Comparison of ENCODE assay signal across 8 cellular contexts in the genomic region with DNA sequence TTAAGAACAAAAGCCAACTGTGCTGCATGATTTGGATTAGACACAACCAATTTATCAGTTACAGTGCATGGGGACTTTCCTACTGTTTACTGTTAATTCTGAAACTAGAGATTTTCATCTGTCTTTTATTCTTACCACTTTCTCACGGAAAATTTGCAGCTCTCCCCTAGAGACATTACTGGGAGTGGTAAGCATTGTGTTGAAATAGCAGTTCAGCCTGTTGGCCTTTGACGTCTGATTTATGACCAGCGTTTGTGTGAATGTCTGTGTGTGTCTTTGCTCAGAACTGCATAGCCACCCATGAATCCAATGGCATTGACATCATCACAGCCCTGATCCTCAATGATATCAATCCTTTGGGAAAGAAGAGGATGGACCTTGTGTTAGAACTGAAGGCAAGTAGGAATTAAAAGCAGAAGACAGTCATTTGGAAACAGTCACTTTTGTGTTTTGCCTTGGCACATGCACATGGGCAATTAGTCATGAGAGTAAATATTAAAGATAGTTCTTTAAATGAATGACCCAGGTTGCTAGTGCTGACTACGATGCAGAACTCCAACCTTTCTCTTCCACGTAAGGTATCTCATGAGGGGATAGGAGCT.
DNase-seq lines count a peak whose midpoint lies in the region; ATAC-seq and TF ChIP-seq lines count a peak whose summit lies in the region.

No MANE protein-coding gene starts in this region.

- H3K27me3 ChIP-seq in ovary (no peaks in the 10 kb centered on the region), H9 (ENCODE audit: insufficient read depth, low read length) (no peaks in the 10 kb centered on the region), MG63 (no peaks in the 10 kb centered on the region)

- no peak for TF ChIP-seq POLR2A in ovary (IDR thresholded peaks at IDR 0.05)

- H3K36me3 Mint-ChIP-seq in H9 (ENCODE audit: insufficient read depth in 1 of 3, low read depth in 3 of 3), result no peaks in the 10 kb centered on the region

- no peaks in the 10 kb centered on the region for H3K79me1 ChIP-seq in H9 (ENCODE audit: insufficient read depth, low read depth, low read length, poor library complexity, severe bottlenecking)

- no peak overlapping the region for H3K4ac ChIP-seq in H9 (ENCODE audit: low read depth, low read length)

- H2AFZ ChIP-seq in H9 (ENCODE audit: low read length), result no peak overlapping the region

- no peaks in the 10 kb centered on the region for H3K27me3 Mint-ChIP-seq in H9 (ENCODE audit: low read depth)

- peak; percentile 80 for ATAC-seq in GM19463 (IDR thresholded peaks at IDR 0.05; ENCODE audit: unreplicated experiment)
- ATAC-seq in HG03469 (IDR thresholded peaks at IDR 0.05; ENCODE audit: unreplicated experiment), result peak; percentile 88
- ATAC-seq in stimulated activated naive CD8-positive, alpha-beta T cell treated with anti-CD3 and anti-CD28 coated beads, Interleukin-15, Interleukin-2, amounts not matched to agents 100 U/mL and 50 U/mL, for 24 hours, result peak; percentile 91

- H3K27ac Mint-ChIP-seq in H9, result no peak overlapping the region

- no peak for TF ChIP-seq EP300 in ovary (IDR thresholded peaks at IDR 0.05)

- no peak overlapping the region for H2BK5ac ChIP-seq in H9 (ENCODE audit: insufficient read length, low read length)

- H3K4me1 ChIP-seq in ovary (ENCODE audit: insufficient read depth), result peaks cover 15% of the 10 kb centered on the region
- no peaks in the 10 kb centered on the region for H3K4me1 ChIP-seq in H9 (ENCODE audit: insufficient read depth, low read length)

- H2BK12ac ChIP-seq in H9 (ENCODE audit: insufficient read length, low read depth, low read length), result no peak overlapping the region

- no peak overlapping the region for H3K14ac ChIP-seq in H9 (ENCODE audit: insufficient read depth, low read length)

- TF ChIP-seq CTCF in coronary artery (IDR thresholded peaks at IDR 0.05) (no peak), ovary (IDR thresholded peaks at IDR 0.05) (no peak), H9 (conservative IDR thresholded peaks at IDR 0.05) (no peak)

- H3K18ac ChIP-seq in H9 (ENCODE audit: insufficient read length, low read depth, low read length), result no peak overlapping the region

- no peak overlapping the region for H4K91ac ChIP-seq in H9 (ENCODE audit: insufficient read length, low read depth, low read length)

- no peaks in the 10 kb centered on the region for H4K20me1 ChIP-seq in H9 (ENCODE audit: control insufficient read depth, insufficient read depth, insufficient read length)

- no peak overlapping the region for H3K23ac ChIP-seq in H9 (ENCODE audit: insufficient read length, low read depth, low read length)

- no peak overlapping the region for H2BK20ac ChIP-seq in H9 (ENCODE audit: low read depth, low read length, poor library complexity, severe bottlenecking)

- no peak overlapping the region for H3K4me3 Mint-ChIP-seq in H9

- peak overlapping the region; percentile 12 to 42 for H3K27ac ChIP-seq in coronary artery
- H3K27ac ChIP-seq in ovary, result no peak overlapping the region
- H3K27ac ChIP-seq in H9 (ENCODE audit: insufficient read length, low read depth, low read length), result no peak overlapping the region

- H3K4me1 Mint-ChIP-seq in H9, result 0 out of 4 replicates have a peak, but pooled peaks cover 0 to 3% of the 10 kb centered on the region in 2 experiments

- H3K4me3 ChIP-seq in coronary artery, result no peak overlapping the region
- H3K4me3 ChIP-seq in ovary, result no peak overlapping the region
- H3K4me3 ChIP-seq in MG63, result no peak overlapping the region

- H2BK120ac ChIP-seq in H9 (ENCODE audit: low read depth, low read length, poor library complexity, severe bottlenecking), result no peak overlapping the region

- H2AK5ac ChIP-seq in H9 (ENCODE audit: insufficient read length, low read length), result no peak overlapping the region

- H3K79me2 ChIP-seq in H9 (ENCODE audit: insufficient read depth, low read length), result no peaks in the 10 kb centered on the region

- H3K36me3 ChIP-seq in ovary, result no peaks in the 10 kb centered on the region
- no peaks in the 10 kb centered on the region for H3K36me3 ChIP-seq in MG63

- no peak overlapping the region for H3K9ac ChIP-seq in H9 (ENCODE audit: extremely low read depth, insufficient read length, low read length)

- peak; percentile 37 for DNase-seq in GM03348 (ENCODE audit: low spot score)
- DNase-seq in coronary artery (ENCODE audit: low spot score), result no peak
- DNase-seq in stimulated activated naive CD8-positive, alpha-beta T cell treated with anti-CD3 and anti-CD28 coated beads, Interleukin-15, Interleukin-2, amounts not matched to agents 100 U/mL and 50 U/mL, for 24 hours, result peak; percentile 13
- DNase-seq in ovary, result no peak
- no peak for DNase-seq in H9
- no peak for DNase-seq in MG63

- no peak overlapping the region for H3T11ph ChIP-seq in H9 (ENCODE audit: low read length)

- no peak overlapping the region for H4K5ac ChIP-seq in H9 (ENCODE audit: insufficient read length, low read depth, low read length)

- WGBS in ovary, 3 donors, result 58 to 83% (median 78%) methylated on average over 5 of the region's 5 CpGs
- no CpG with 5 or more reads among the region's 5 CpGs for WGBS in H9 (ENCODE audit: extremely low coverage, insufficient read length, low lambda C conversion rate)

- no peaks in the 10 kb centered on the region for H3K9me3 Mint-ChIP-seq in H9

- H3K4me2 ChIP-seq in H9 (ENCODE audit: insufficient read depth, insufficient read length, low read length), result no peak overlapping the region

- intact Hi-C loops in ovary (cut with DNase I), result no loop called here

- no peaks in the 10 kb centered on the region for H3K9me3 ChIP-seq in ovary
- no peaks in the 10 kb centered on the region for H3K9me3 ChIP-seq in H9 (ENCODE audit: control insufficient read depth, low read depth, low read length)
- H3K9me3 ChIP-seq in MG63, result no peaks in the 10 kb centered on the region

- H4K8ac ChIP-seq in H9 (replicated peaks; ENCODE audit: insufficient read length, low read depth, low read length), result no peak overlapping the region

- H3K56ac ChIP-seq in H9 (ENCODE audit: insufficient read length, low read depth, low read length), result no peak overlapping the region

- H3K23me2 ChIP-seq in H9 (ENCODE audit: insufficient read length, low read depth, low read length, poor library complexity, severe bottlenecking), result no peaks in the 10 kb centered on the region

- no peak overlapping the region for H2BK15ac ChIP-seq in H9 (ENCODE audit: low read depth, low read length)

Comparison
In these comparisons a context has a peak if more than half of its experiments do, and no peak if none do; other contexts are left out.
1. DNase-seq: peak in GM03348 (single experiment) and stimulated activated naive CD8-positive, alpha-beta T cell treated with anti-CD3 and anti-CD28 coated beads, Interleukin-15, Interleukin-2, amounts not matched to agents 100 U/mL and 50 U/mL, for 24 hours (single experiment); none in coronary artery (single experiment), ovary (0 of 5), H9 (single experiment) and MG63 (single experiment).
2. H3K27ac ChIP-seq: peak in coronary artery (2 of 2); none in ovary (0 of 2) and H9 (single experiment).
3. Peak in every context shown above with its lines, with median percentiles within 50 percentile points of each other: ATAC-seq.